ENCODE assay signal across 19 cellular contexts in the genomic region with DNA sequence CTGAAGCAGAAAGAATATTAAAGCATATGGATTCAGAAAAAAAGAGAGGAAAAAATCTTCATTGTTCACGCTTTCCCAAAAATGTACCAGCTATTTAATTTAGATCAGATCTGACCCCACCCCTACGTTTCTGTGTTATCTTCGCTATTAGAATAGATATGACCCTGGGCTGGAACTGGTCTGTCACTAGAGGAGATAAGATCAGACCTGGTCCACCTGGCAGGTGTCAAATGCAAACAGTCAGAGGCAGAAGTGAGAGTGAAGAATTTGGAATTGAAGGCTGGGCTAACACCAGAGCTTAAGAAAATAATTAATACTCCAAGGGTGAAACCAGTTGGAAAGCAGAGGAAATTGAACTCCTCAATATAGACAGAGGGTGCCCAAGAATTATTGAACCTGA.
"Had no signal": no experiment of that assay in that cellular context is flagged by ENCODE, and none has a peak within 500 bp of the region (broad histone marks: within the 10 kb centered on the region; RNA-seq: fewer than 3 reads in every experiment).

No MANE protein-coding gene starts in this region.

- FAIRE-seq: bronchial epithelial cell, urothelium cell line had no signal

- H3K27ac ChIP-seq: colonic mucosa, gastroesophageal sphincter, left ventricle myocardium inferior, prostate gland, right atrium auricular region, tibial artery had no signal

- H3K4me1 ChIP-seq: colonic mucosa, gastroesophageal sphincter, prostate gland, right atrium auricular region, tibial artery had no signal

- DNase-seq: activated CD4-positive, alpha-beta memory T cell treated with anti-CD3 and anti-CD28 coated beads, Interleukin-2, amount 10 ng/mL, durations not matched to agents 7 days and 5 days; activated CD4-positive, alpha-beta T cell treated with anti-CD3 and anti-CD28 coated beads for 48 hours; activated effector memory CD4-positive, alpha-beta T cell treated with Interleukin-2 at 50 U/mL for 16 hours; activated naive CD4-positive, alpha-beta T cell treated with anti-CD3 and anti-CD28 coated beads for 36 hours; activated naive CD8-positive, alpha-beta T cell treated with anti-CD3 and anti-CD28 coated beads, Interleukin-2, amount 10 ng/mL, durations not matched to agents 7 days and 5 days; activated T-cell treated with anti-CD3 and anti-CD28 coated beads, Interleukin-2, amount 50 U/mL, for 72 hours; amniotic stem cell; colonic mucosa; endodermal cell; left ventricle myocardium inferior; natural killer cell; stimulated activated CD4-positive, alpha-beta T cell treated with anti-CD3 and anti-CD28 coated beads, Interleukin-4, amount 100 ng/mL, for 24 hours; stimulated activated naive CD8-positive, alpha-beta T cell treated with anti-CD3 and anti-CD28 coated beads, Interleukin-15, Interleukin-2, amounts not matched to agents 100 U/mL and 50 U/mL, for 24 hours; tibial artery had no signal

- H3K9me3 ChIP-seq: colonic mucosa, gastroesophageal sphincter, left ventricle myocardium inferior, prostate gland, right atrium auricular region, tibial artery had no signal

- H3K36me3 ChIP-seq: colonic mucosa, gastroesophageal sphincter, left ventricle myocardium inferior, prostate gland, right atrium auricular region, tibial artery had no signal

- H3K27me3 ChIP-seq: colonic mucosa, gastroesophageal sphincter, right atrium auricular region, tibial artery had no signal

- ATAC-seq: gastroesophageal sphincter; natural killer cell; stimulated activated naive CD8-positive, alpha-beta T cell treated with anti-CD3 and anti-CD28 coated beads, Interleukin-15, Interleukin-2, amounts not matched to agents 100 U/mL and 50 U/mL, for 24 hours had no signal

- H3K4me3 ChIP-seq: colonic mucosa, gastroesophageal sphincter, left ventricle myocardium inferior, prostate gland, right atrium auricular region, tibial artery had no signal
